1 cellular context compared by ENCODE assay signal in the genomic region with DNA sequence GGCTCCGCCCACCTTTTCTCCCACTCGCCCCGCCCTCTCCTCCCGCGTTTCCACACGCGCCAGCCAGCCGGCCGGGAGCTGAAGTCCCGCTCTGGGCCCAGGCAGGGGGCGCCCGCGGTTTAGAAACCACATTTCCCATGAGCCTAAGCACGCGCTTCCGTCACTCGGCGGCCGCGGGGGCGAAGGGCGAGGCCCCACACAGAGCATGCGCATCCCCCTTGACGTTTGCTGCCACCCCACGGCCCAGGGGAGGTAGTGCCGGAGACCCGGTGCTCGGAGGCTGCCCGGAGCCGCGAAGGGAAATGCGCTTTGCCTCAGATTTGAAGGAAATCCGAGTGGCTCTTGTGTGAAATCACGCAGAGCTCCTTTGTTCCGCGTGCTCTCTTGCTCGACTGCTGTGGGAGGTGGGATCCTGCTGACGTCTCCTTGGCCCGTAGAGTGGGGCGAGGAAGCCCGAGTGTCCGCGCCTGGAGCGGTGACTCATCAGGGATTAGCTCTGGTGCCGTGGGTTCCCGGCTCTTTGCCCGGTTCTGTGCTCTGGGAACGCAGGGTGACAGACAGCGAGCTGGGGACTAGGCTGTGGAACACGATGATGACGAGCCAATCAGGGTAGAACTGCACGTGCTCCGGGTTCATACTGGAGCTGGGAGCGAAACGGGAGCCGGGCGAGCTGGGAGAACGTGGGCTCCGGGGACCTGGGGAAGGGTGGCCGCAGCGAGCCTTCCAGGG.
TF ChIP-seq lines count a peak whose summit lies in the region.

No MANE protein-coding gene starts in this region.

TF ChIP-seq in HepG2, 621 proteins besides CTCF, POLR2A, EP300 and RAD21 (continued from another document and continues in another):
- TF ChIP-seq, protein P1, sequence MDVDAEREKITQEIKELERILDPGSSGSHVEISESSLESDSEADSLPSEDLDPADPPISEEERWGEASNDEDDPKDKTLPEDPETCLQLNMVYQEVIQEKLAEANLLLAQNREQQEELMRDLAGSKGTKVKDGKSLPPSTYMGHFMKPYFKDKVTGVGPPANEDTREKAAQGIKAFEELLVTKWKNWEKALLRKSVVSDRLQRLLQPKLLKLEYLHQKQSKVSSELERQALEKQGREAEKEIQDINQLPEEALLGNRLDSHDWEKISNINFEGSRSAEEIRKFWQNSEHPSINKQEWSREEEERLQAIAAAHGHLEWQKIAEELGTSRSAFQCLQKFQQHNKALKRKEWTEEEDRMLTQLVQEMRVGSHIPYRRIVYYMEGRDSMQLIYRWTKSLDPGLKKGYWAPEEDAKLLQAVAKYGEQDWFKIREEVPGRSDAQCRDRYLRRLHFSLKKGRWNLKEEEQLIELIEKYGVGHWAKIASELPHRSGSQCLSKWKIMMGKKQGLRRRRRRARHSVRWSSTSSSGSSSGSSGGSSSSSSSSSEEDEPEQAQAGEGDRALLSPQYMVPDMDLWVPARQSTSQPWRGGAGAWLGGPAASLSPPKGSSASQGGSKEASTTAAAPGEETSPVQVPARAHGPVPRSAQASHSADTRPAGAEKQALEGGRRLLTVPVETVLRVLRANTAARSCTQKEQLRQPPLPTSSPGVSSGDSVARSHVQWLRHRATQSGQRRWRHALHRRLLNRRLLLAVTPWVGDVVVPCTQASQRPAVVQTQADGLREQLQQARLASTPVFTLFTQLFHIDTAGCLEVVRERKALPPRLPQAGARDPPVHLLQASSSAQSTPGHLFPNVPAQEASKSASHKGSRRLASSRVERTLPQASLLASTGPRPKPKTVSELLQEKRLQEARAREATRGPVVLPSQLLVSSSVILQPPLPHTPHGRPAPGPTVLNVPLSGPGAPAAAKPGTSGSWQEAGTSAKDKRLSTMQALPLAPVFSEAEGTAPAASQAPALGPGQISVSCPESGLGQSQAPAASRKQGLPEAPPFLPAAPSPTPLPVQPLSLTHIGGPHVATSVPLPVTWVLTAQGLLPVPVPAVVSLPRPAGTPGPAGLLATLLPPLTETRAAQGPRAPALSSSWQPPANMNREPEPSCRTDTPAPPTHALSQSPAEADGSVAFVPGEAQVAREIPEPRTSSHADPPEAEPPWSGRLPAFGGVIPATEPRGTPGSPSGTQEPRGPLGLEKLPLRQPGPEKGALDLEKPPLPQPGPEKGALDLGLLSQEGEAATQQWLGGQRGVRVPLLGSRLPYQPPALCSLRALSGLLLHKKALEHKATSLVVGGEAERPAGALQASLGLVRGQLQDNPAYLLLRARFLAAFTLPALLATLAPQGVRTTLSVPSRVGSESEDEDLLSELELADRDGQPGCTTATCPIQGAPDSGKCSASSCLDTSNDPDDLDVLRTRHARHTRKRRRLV (CRISPR knock-in tag; IDR thresholded peaks at IDR 0.05), result peak; percentile 81; the same call in 1 of the 2 replicates
- TF ChIP-seq, protein P2, sequence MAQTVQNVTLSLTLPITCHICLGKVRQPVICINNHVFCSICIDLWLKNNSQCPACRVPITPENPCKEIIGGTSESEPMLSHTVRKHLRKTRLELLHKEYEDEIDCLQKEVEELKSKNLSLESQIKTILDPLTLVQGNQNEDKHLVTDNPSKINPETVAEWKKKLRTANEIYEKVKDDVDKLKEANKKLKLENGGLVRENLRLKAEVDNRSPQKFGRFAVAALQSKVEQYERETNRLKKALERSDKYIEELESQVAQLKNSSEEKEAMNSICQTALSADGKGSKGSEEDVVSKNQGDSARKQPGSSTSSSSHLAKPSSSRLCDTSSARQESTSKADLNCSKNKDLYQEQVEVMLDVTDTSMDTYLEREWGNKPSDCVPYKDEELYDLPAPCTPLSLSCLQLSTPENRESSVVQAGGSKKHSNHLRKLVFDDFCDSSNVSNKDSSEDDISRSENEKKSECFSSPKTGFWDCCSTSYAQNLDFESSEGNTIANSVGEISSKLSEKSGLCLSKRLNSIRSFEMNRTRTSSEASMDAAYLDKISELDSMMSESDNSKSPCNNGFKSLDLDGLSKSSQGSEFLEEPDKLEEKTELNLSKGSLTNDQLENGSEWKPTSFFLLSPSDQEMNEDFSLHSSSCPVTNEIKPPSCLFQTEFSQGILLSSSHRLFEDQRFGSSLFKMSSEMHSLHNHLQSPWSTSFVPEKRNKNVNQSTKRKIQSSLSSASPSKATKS (CRISPR knock-in tag; IDR thresholded peaks at IDR 0.05), result no peak
- TF ChIP-seq ETV6 (CRISPR knock-in tag; conservative IDR thresholded peaks at IDR 0.05) (0 out of 2 replicates have a peak, but pooled peaks have one; percentile 5), ISX (CRISPR knock-in tag; conservative IDR thresholded peaks at IDR 0.05) (0 out of 2 replicates have a peak, but pooled peaks have one; percentile 43), ZSCAN12 (CRISPR knock-in tag; IDR thresholded peaks at IDR 0.05) (0 out of 2 replicates have a peak, but pooled peaks have one; percentile 16), ZNF777 (CRISPR knock-in tag; IDR thresholded peaks at IDR 0.05) (peak; percentile 62; the same call in 1 of the 2 replicates), HDAC2 (CRISPR knock-in tag; IDR thresholded peaks at IDR 0.05) (peak; percentile 26; the same call in 1 of the 2 replicates), FOXA3 (CRISPR knock-in tag; IDR thresholded peaks at IDR 0.05) (peak; percentile 28; the same call in 1 of the 2 replicates), POLR2AphosphoS5 (IDR thresholded peaks at IDR 0.05; ENCODE audit: low read depth, low read length) (peak; percentile 77), ARNT (IDR thresholded peaks at IDR 0.05) (no peak), NFE2L1 (CRISPR knock-in tag; IDR thresholded peaks at IDR 0.05; ENCODE audit: borderline replicate concordance) (peak; percentile 95; the same call in 1 of the 2 replicates), ZNF619 (CRISPR knock-in tag; IDR thresholded peaks at IDR 0.05) (peak; percentile 79; the same call in 1 of the 2 replicates), DMAP1 (CRISPR knock-in tag; IDR thresholded peaks at IDR 0.05) (peak; percentile 91), ZNF724P (CRISPR knock-in tag; IDR thresholded peaks at IDR 0.05; ENCODE audit: borderline replicate concordance) (peak; percentile 85; the same call in 1 of the 2 replicates), GATAD2A (CRISPR knock-in tag; IDR thresholded peaks at IDR 0.05) (peak; percentile 61; the same call in 1 of the 2 replicates), HMG20B (CRISPR knock-in tag; conservative IDR thresholded peaks at IDR 0.05) (no peak; the same call in 1 of the 2 replicates), GABPB1 (CRISPR knock-in tag; IDR thresholded peaks at IDR 0.05) (peak; percentile 95), ZNF773 (CRISPR knock-in tag; IDR thresholded peaks at IDR 0.05; ENCODE audit: borderline replicate concordance) (0 out of 2 replicates have a peak, but pooled peaks have one; percentile 53), PHF8 (CRISPR knock-in tag; IDR thresholded peaks at IDR 0.05) (peak; percentile 62)
- TF ChIP-seq, protein P3, sequence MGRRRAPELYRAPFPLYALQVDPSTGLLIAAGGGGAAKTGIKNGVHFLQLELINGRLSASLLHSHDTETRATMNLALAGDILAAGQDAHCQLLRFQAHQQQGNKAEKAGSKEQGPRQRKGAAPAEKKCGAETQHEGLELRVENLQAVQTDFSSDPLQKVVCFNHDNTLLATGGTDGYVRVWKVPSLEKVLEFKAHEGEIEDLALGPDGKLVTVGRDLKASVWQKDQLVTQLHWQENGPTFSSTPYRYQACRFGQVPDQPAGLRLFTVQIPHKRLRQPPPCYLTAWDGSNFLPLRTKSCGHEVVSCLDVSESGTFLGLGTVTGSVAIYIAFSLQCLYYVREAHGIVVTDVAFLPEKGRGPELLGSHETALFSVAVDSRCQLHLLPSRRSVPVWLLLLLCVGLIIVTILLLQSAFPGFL (CRISPR knock-in tag; IDR thresholded peaks at IDR 0.05), result no peak; the same call in 1 of the 2 replicates
- TF ChIP-seq, protein P4, sequence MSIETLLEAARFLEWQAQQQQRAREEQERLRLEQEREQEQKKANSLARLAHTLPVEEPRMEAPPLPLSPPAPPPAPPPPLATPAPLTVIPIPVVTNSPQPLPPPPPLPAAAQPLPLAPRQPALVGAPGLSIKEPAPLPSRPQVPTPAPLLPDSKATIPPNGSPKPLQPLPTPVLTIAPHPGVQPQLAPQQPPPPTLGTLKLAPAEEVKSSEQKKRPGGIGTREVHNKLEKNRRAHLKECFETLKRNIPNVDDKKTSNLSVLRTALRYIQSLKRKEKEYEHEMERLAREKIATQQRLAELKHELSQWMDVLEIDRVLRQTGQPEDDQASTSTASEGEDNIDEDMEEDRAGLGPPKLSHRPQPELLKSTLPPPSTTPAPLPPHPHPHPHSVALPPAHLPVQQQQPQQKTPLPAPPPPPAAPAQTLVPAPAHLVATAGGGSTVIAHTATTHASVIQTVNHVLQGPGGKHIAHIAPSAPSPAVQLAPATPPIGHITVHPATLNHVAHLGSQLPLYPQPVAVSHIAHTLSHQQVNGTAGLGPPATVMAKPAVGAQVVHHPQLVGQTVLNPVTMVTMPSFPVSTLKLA (IDR thresholded peaks at IDR 0.05), result peak; percentile 65
- TF ChIP-seq, protein P5, sequence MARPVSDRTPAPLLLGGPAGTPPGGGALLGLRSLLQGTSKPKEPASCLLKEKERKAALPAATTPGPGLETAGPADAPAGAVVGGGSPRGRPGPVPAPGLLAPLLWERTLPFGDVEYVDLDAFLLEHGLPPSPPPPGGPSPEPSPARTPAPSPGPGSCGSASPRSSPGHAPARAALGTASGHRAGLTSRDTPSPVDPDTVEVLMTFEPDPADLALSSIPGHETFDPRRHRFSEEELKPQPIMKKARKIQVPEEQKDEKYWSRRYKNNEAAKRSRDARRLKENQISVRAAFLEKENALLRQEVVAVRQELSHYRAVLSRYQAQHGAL (CRISPR knock-in tag; IDR thresholded peaks at IDR 0.05; ENCODE audit: not compliant biosample characterization), result peak; percentile 67
- TF ChIP-seq, protein P6, sequence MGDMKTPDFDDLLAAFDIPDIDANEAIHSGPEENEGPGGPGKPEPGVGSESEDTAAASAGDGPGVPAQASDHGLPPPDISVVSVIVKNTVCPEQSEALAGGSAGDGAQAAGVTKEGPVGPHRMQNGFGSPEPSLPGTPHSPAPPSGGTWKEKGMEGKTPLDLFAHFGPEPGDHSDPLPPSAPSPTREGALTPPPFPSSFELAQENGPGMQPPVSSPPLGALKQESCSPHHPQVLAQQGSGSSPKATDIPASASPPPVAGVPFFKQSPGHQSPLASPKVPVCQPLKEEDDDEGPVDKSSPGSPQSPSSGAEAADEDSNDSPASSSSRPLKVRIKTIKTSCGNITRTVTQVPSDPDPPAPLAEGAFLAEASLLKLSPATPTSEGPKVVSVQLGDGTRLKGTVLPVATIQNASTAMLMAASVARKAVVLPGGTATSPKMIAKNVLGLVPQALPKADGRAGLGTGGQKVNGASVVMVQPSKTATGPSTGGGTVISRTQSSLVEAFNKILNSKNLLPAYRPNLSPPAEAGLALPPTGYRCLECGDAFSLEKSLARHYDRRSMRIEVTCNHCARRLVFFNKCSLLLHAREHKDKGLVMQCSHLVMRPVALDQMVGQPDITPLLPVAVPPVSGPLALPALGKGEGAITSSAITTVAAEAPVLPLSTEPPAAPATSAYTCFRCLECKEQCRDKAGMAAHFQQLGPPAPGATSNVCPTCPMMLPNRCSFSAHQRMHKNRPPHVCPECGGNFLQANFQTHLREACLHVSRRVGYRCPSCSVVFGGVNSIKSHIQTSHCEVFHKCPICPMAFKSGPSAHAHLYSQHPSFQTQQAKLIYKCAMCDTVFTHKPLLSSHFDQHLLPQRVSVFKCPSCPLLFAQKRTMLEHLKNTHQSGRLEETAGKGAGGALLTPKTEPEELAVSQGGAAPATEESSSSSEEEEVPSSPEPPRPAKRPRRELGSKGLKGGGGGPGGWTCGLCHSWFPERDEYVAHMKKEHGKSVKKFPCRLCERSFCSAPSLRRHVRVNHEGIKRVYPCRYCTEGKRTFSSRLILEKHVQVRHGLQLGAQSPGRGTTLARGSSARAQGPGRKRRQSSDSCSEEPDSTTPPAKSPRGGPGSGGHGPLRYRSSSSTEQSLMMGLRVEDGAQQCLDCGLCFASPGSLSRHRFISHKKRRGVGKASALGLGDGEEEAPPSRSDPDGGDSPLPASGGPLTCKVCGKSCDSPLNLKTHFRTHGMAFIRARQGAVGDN (CRISPR knock-in tag; IDR thresholded peaks at IDR 0.05), result peak; percentile 94
- TF ChIP-seq, protein P7, sequence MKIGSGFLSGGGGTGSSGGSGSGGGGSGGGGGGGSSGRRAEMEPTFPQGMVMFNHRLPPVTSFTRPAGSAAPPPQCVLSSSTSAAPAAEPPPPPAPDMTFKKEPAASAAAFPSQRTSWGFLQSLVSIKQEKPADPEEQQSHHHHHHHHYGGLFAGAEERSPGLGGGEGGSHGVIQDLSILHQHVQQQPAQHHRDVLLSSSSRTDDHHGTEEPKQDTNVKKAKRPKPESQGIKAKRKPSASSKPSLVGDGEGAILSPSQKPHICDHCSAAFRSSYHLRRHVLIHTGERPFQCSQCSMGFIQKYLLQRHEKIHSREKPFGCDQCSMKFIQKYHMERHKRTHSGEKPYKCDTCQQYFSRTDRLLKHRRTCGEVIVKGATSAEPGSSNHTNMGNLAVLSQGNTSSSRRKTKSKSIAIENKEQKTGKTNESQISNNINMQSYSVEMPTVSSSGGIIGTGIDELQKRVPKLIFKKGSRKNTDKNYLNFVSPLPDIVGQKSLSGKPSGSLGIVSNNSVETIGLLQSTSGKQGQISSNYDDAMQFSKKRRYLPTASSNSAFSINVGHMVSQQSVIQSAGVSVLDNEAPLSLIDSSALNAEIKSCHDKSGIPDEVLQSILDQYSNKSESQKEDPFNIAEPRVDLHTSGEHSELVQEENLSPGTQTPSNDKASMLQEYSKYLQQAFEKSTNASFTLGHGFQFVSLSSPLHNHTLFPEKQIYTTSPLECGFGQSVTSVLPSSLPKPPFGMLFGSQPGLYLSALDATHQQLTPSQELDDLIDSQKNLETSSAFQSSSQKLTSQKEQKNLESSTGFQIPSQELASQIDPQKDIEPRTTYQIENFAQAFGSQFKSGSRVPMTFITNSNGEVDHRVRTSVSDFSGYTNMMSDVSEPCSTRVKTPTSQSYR (CRISPR knock-in tag; IDR thresholded peaks at IDR 0.05; ENCODE audit: borderline replicate concordance), result no peak; the same call in 1 of the 2 replicates
- TF ChIP-seq, protein P8, sequence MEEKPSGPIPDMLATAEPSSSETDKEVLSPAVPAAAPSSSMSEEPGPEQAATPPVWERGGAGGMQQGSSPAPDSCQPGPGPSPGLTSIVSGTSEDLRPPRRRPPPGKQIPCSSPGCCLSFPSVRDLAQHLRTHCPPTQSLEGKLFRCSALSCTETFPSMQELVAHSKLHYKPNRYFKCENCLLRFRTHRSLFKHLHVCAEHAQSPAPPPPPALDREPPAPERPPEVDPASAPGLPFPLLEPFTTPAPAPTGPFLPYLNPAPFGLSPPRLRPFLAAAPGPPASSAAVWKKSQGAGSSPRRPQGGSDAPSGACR (CRISPR knock-in tag; IDR thresholded peaks at IDR 0.05), result peak; percentile 58; the same call in 1 of the 2 replicates
- TF ChIP-seq, protein P9, sequence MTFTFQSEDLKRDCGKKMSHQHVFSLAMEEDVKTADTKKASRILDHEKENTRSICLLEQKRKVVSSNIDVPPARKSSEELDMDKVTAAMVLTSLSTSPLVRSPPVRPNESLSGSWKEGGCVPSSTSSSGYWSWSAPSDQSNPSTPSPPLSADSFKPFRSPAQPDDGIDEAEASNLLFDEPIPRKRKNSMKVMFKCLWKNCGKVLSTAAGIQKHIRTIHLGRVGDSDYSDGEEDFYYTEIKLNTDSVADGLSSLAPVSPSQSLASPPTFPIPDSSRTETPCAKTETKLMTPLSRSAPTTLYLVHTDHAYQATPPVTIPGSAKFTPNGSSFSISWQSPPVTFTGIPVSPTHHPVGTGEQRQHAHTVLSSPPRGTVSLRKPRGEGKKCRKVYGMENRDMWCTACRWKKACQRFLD (CRISPR knock-in tag; IDR thresholded peaks at IDR 0.05; ENCODE audit: borderline replicate concordance), result peak; percentile 77
- TF ChIP-seq, protein P10, sequence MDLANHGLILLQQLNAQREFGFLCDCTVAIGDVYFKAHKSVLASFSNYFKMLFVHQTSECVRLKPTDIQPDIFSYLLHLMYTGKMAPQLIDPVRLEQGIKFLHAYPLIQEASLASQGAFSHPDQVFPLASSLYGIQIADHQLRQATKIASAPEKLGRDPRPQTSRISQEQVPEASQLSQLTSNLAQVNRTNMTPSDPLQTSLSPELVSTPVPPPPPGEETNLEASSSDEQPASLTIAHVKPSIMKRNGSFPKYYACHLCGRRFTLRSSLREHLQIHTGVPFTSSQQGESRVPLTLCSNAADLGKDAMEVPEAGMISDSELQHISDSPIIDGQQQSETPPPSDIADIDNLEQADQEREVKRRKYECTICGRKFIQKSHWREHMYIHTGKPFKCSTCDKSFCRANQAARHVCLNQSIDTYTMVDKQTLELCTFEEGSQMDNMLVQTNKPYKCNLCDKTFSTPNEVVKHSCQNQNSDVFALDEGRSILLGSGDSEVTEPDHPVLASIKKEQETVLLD (CRISPR knock-in tag; IDR thresholded peaks at IDR 0.05; ENCODE audit: low read depth), result peak; percentile 43
